Comparison of ENCODE assay signal across 14 cellular contexts in genomic region chr19:43783636-43784035, GRCh38. TPM values are rescaled to one million over a fixed set of nuclear protein-coding genes. Genes with fewer than 3 reads are reported as not detected.
A peak's percentile ranks its signal among the peaks of the same experiment; 100 is the strongest.
DNase-seq lines count a peak whose midpoint lies in the region; ATAC-seq and TF ChIP-seq lines count a peak whose summit lies in the region.
"Had no signal": no experiment of that assay in that cellular context is flagged by ENCODE, and none has a peak within 500 bp of the region (broad histone marks: within the 10 kb centered on the region; RNA-seq: fewer than 3 reads in every experiment).

No MANE protein-coding gene starts in this region.

- no peak for DNase-seq in activated naive CD4-positive, alpha-beta T cell treated with anti-CD3 and anti-CD28 coated beads for 36 hours
- no peak for DNase-seq in activated naive CD4-positive, alpha-beta T cell (lab: John Stamatoyannopoulos, UW)
- DNase-seq in PC-9, result no peak
- no peak for DNase-seq in central memory CD8-positive, alpha-beta T cell (ENCODE audit: low spot score in 2 of 2)
- DNase-seq in suprapubic skin (ENCODE audit: low spot score in 2 of 2), result no peak
- no peak for DNase-seq in Peyer's patch
- DNase-seq in central memory CD4-positive, alpha-beta T cell, result no peak
- no peak for DNase-seq in Kasumi-1 (lab: John Stamatoyannopoulos, UW)
- DNase-seq: activated gamma-delta T cell, mesendoderm, NCI-H146, NCI-H526 treated with DMSO at 0.1 percent for 48 hours had no signal

- no TSS peak for BruUV-seq in PC-9 (replicated peaks; lab: Mats Ljungman, UMichigan)

- H3K4me3 ChIP-seq in PC-9, result no peak overlapping the region
- peak overlapping the region; percentile 12 for H3K4me3 ChIP-seq in suprapubic skin
- H3K4me3 ChIP-seq in Peyer's patch, result no peak overlapping the region
- H3K4me3 ChIP-seq: SJCRH30 had no signal

- H4K20me1 ChIP-seq in PC-9 (ENCODE audit: insufficient read depth), result no peaks in the 10 kb centered on the region

- no peak for TF ChIP-seq CTCF in PC-9 (conservative IDR thresholded peaks at IDR 0.05)
- no peak for TF ChIP-seq CTCF in suprapubic skin (IDR thresholded peaks at IDR 0.05)
- no peak for TF ChIP-seq CTCF in Peyer's patch (IDR thresholded peaks at IDR 0.05)

- no peak overlapping the region for H2AFZ ChIP-seq in PC-9

- peaks cover 49% of the 10 kb centered on the region for H3K4me1 ChIP-seq in PC-9 (replicated peaks; ENCODE audit: insufficient read depth)
- peaks cover 68% of the 10 kb centered on the region for H3K4me1 ChIP-seq in suprapubic skin
- H3K4me1 ChIP-seq in Peyer's patch, result peaks cover 4 to 48% (median 13%) of the 10 kb centered on the region in 4 donors

- CTCF ChIA-PET in activated naive CD4-positive, alpha-beta T cell treated with anti-CD3 and anti-CD28 coated beads for 36 hours (lab: Charles Lee), result interaction anchor here (2.3 kb wide), 1 partner anchor 38 kb away, joined by 29 read pairs; no protein-coding TSS in a partner anchor
- CTCF ChIA-PET in PC-9 (lab: Charles Lee), result no interaction called here

- H3K27ac ChIP-seq in PC-9 (peak overlapping the region; percentile 70), suprapubic skin (peak overlapping the region; percentile 67), Peyer's patch (peak overlapping the region in 2 of 4 donors; percentile 78 to 93)
- H3K27ac ChIP-seq: SJCRH30 had no signal

- 90% methylated on average over 8 of the region's 8 CpGs for WGBS in suprapubic skin

- H3K27ac Mint-ChIP-seq in activated naive CD4-positive, alpha-beta T cell treated with anti-CD3 and anti-CD28 coated beads for 36 hours, result peak overlapping the region; percentile 95
- H3K27ac Mint-ChIP-seq in central memory CD8-positive, alpha-beta T cell (ENCODE audit: low read depth), result peak overlapping the region; percentile 76

- POLR2A ChIA-PET in PC-9 (lab: Charles Lee; ENCODE audit: unreplicated experiment), result no interaction called here

- no peak for TF ChIP-seq EP300 in suprapubic skin (IDR thresholded peaks at IDR 0.05)

- H3K27me3 ChIP-seq in PC-9 (ENCODE audit: insufficient read depth, low read depth), result no peaks in the 10 kb centered on the region
- H3K27me3 ChIP-seq in suprapubic skin, result no peaks in the 10 kb centered on the region
- no peaks in the 10 kb centered on the region for H3K27me3 ChIP-seq in Peyer's patch
- H3K27me3 ChIP-seq: SJCRH30 had no signal

- TF ChIP-seq POLR2A in suprapubic skin (IDR thresholded peaks at IDR 0.05) (no peak), Peyer's patch (IDR thresholded peaks at IDR 0.05) (no peak)

- H3K36me3 Mint-ChIP-seq in activated naive CD4-positive, alpha-beta T cell treated with anti-CD3 and anti-CD28 coated beads for 36 hours (ENCODE audit: low read depth), result peaks cover 14% of the 10 kb centered on the region
- peaks cover 2% of the 10 kb centered on the region for H3K36me3 Mint-ChIP-seq in central memory CD8-positive, alpha-beta T cell (ENCODE audit: insufficient read depth)

- H3K27me3 Mint-ChIP-seq in activated naive CD4-positive, alpha-beta T cell treated with anti-CD3 and anti-CD28 coated beads for 36 hours (ENCODE audit: low read depth), result no peaks in the 10 kb centered on the region
- H3K27me3 Mint-ChIP-seq in central memory CD8-positive, alpha-beta T cell, result peaks cover 14% of the 10 kb centered on the region

- peak overlapping the region; percentile 75 for H3K4me2 ChIP-seq in PC-9

- intact Hi-C loops in activated naive CD4-positive, alpha-beta T cell treated with anti-CD3 and anti-CD28 coated beads for 36 hours (cut with micrococcal nuclease), result loop anchor here (2.0 to 10.0 kb wide), 3 partner anchors 209 to 319 kb away; partner anchors contain the start of genes ETHE1, LYPD3, PINLYP and XRCC1
- intact Hi-C loops in PC-9 (cut with micrococcal nuclease; ENCODE audit: unreplicated experiment), result loop anchor here (2.0 to 10.0 kb wide), 4 partner anchors 19 to 339 kb away; partner anchors contain the start of genes IRGQ, SMG9 and ZNF576

- H3K4me3 Mint-ChIP-seq in activated naive CD4-positive, alpha-beta T cell treated with anti-CD3 and anti-CD28 coated beads for 36 hours, result peak overlapping the region; percentile 66
- H3K4me3 Mint-ChIP-seq in central memory CD8-positive, alpha-beta T cell, result peak overlapping the region; percentile 72

- no peaks in the 10 kb centered on the region for H3K36me3 ChIP-seq in PC-9 (ENCODE audit: low read depth)
- no peaks in the 10 kb centered on the region for H3K36me3 ChIP-seq in suprapubic skin
- H3K36me3 ChIP-seq in Peyer's patch, result no peaks in the 10 kb centered on the region
- H3K36me3 ChIP-seq: SJCRH30 had no signal

- no peak for ATAC-seq in central memory CD8-positive, alpha-beta T cell (replicated peaks; ENCODE audit: extremely low read depth, poor library complexity, severe bottlenecking)

- peaks cover 28% of the 10 kb centered on the region for H3K79me2 ChIP-seq in PC-9 (ENCODE audit: low read depth)

- peaks cover 50% of the 10 kb centered on the region for H3K4me1 Mint-ChIP-seq in activated naive CD4-positive, alpha-beta T cell treated with anti-CD3 and anti-CD28 coated beads for 36 hours (ENCODE audit: low read depth)
- H3K4me1 Mint-ChIP-seq in central memory CD8-positive, alpha-beta T cell, result peaks cover 51% of the 10 kb centered on the region

- peaks cover 68% of the 10 kb centered on the region for H3F3A ChIP-seq in PC-9 (ENCODE audit: insufficient read depth, low read depth)

- no peaks in the 10 kb centered on the region for H3K9me3 ChIP-seq in PC-9 (ENCODE audit: insufficient read depth, low read depth)
- H3K9me3 ChIP-seq in suprapubic skin, result no peaks in the 10 kb centered on the region
- no peaks in the 10 kb centered on the region for H3K9me3 ChIP-seq in Peyer's patch
- H3K9me3 ChIP-seq: SJCRH30 had no signal

- no peaks in the 10 kb centered on the region for H3K9me3 Mint-ChIP-seq in activated naive CD4-positive, alpha-beta T cell treated with anti-CD3 and anti-CD28 coated beads for 36 hours
- no peaks in the 10 kb centered on the region for H3K9me3 Mint-ChIP-seq in central memory CD8-positive, alpha-beta T cell

- no peaks in the 10 kb centered on the region for H3K9me2 ChIP-seq in PC-9 (ENCODE audit: insufficient read depth)

RNA-seq across cellular contexts. Expression of gene KCNN4, which starts 2.9 kb away (rescaled TPM):
- 10 to 100 TPM; 68.4 to 73.7 TPM for total RNA-seq in activated naive CD4-positive, alpha-beta T cell treated with anti-CD3 and anti-CD28 coated beads for 36 hours
- total RNA-seq in PC-9 (2021), result 92.4 and 92.7 TPM in 2 replicates
- total RNA-seq in suprapubic skin, result 10 to 100 TPM; 26.4 to 77.9 (median 48.2) TPM
- 10 to 100 TPM in 3 of 4 donors, 1 to 10 TPM in 1; 5.1 to 54.5 (median 33.1) TPM for total RNA-seq in Peyer's patch

RNA-seq across cellular contexts. Expression of gene LYPD5, which starts 18.6 kb away (rescaled TPM):
- total RNA-seq in activated naive CD4-positive, alpha-beta T cell treated with anti-CD3 and anti-CD28 coated beads for 36 hours, result 1 to 10 TPM; 1.3 to 2.0 TPM
- total RNA-seq in PC-9 (2021) (2.6 and 2.9 TPM in 2 replicates), suprapubic skin (100 to 1,000 TPM in 1 of 4 donors, 10 to 100 TPM in 3; 48.5 to 114 (median 98.5) TPM), Peyer's patch (1 to 10 TPM in 1 of 4 donors, under 1 TPM in 1, not detected in 2; 0.27 to 1.7 TPM)
- total RNA-seq: G401 had no signal

RNA-seq across cellular contexts. Expression of gene SMG9, which starts 28.9 kb away (rescaled TPM):
- 100 to 1,000 TPM; 103 to 111 TPM for total RNA-seq in activated naive CD4-positive, alpha-beta T cell treated with anti-CD3 and anti-CD28 coated beads for 36 hours
- total RNA-seq in PC-9 (2021) (76.8 and 84.1 TPM in 2 replicates), suprapubic skin (10 to 100 TPM; 21.5 to 44.4 (median 30.1) TPM), Peyer's patch (10 to 100 TPM; 25.0 to 56.1 (median 40.8) TPM)

RNA-seq across cellular contexts. Expression of gene ZNF283, which starts 43.5 kb away (rescaled TPM):
- total RNA-seq in activated naive CD4-positive, alpha-beta T cell treated with anti-CD3 and anti-CD28 coated beads for 36 hours, result 1 to 10 TPM; 6.8 to 7.7 TPM
- total RNA-seq in PC-9 (2021) (14.8 and 15.2 TPM in 2 replicates), suprapubic skin (10 to 100 TPM in 2 of 4 donors, 1 to 10 TPM in 2; 4.7 to 26.4 (median 10.0) TPM), Peyer's patch (10 to 100 TPM in 2 of 4 donors, 1 to 10 TPM in 2; 5.4 to 22.1 (median 11.8) TPM)

Comparison
In these comparisons a context has a peak if more than half of its experiments do, and no peak if none do; other contexts are left out.
1. RNA of gene LYPD5, which starts 18.6 kb away (total RNA-seq): 48.5 to 114 TPM in suprapubic skin; 2.6 to 2.9 TPM in PC-9, 1.3 to 2.0 TPM in activated naive CD4-positive, alpha-beta T cell treated with anti-CD3 and anti-CD28 coated beads for 36 hours and 0.27 to 1.7 TPM in Peyer's patch; every median in the first group is over 10 times any median in the second.